Comparison of ENCODE assay signal across 8 cellular contexts in genomic region chrX:57909595-57910286, GRCh38. TPM values are rescaled to one million over a fixed set of nuclear protein-coding genes. Genes with fewer than 3 reads are reported as not detected.
A peak's percentile ranks its signal among the peaks of the same experiment; 100 is the strongest.
DNase-seq lines count a peak whose midpoint lies in the region; ATAC-seq and TF ChIP-seq lines count a peak whose summit lies in the region.
"Not testable (repeated sequence)": the region's sequence is repeated elsewhere in the genome, so short reads cannot be mapped to it uniquely, and the experiment has no call there.

No MANE protein-coding gene starts in this region.

- H3K36me3 Mint-ChIP-seq in CD4-positive, CD25-positive, alpha-beta regulatory T cell; activated CD4-positive, alpha-beta memory T cell treated with anti-CD3 and anti-CD28 coated beads, Interleukin-2, amount 10 ng/mL, durations not matched to agents 7 days and 5 days (ENCODE audit: low read depth): not testable (repeated sequence)

- H3K27ac Mint-ChIP-seq in CD4-positive, CD25-positive, alpha-beta regulatory T cell; activated CD4-positive, alpha-beta memory T cell treated with anti-CD3 and anti-CD28 coated beads, Interleukin-2, amount 10 ng/mL, durations not matched to agents 7 days and 5 days: not testable (repeated sequence)

- peaks cover 14 to 44% (median 20%) of the 10 kb centered on the region in 4 donors for H3K4me1 Mint-ChIP-seq in CD4-positive, CD25-positive, alpha-beta regulatory T cell
- peaks cover 40% of the 10 kb centered on the region for H3K4me1 Mint-ChIP-seq in activated CD4-positive, alpha-beta memory T cell treated with anti-CD3 and anti-CD28 coated beads, Interleukin-2, amount 10 ng/mL, durations not matched to agents 7 days and 5 days

- TF ChIP-seq POLR2A in spleen (IDR thresholded peaks at IDR 0.05): not testable (repeated sequence)

- H3K9me3 Mint-ChIP-seq in CD4-positive, CD25-positive, alpha-beta regulatory T cell; activated CD4-positive, alpha-beta memory T cell treated with anti-CD3 and anti-CD28 coated beads, Interleukin-2, amount 10 ng/mL, durations not matched to agents 7 days and 5 days: not testable (repeated sequence)

- intact Hi-C loops in colonic mucosa (cut with DNase I): not testable (repeated sequence)
- intact Hi-C loops in spleen (cut with DNase I; ENCODE audit: low total_unique reads): loop anchor here (10.0 kb wide), 1 partner anchor 795 kb away; no protein-coding TSS in a partner anchor

- not testable (repeated sequence) for H3K4me3 ChIP-seq in CD4-positive, CD25-positive, alpha-beta regulatory T cell (ENCODE audit: low read depth, low read length)
- H3K4me3 ChIP-seq in colonic mucosa: peak overlapping the region; percentile 39
- peak overlapping the region; percentile 48 for H3K4me3 ChIP-seq in kidney epithelial cell (ENCODE audit: low read depth, low read length)
- peak overlapping the region; percentile 20 to 67 (median 36) for H3K4me3 ChIP-seq in spleen

- peak; percentile 73 for ATAC-seq in CD4-positive, CD25-positive, alpha-beta regulatory T cell (ENCODE audit: low read depth in 2 of 2)
- peak; percentile 73 for ATAC-seq in GM19395 (IDR thresholded peaks at IDR 0.05; ENCODE audit: unreplicated experiment)
- ATAC-seq in HG02981 (IDR thresholded peaks at IDR 0.05; ENCODE audit: unreplicated experiment): peak; percentile 75

- H3K27ac ChIP-seq in CD4-positive, CD25-positive, alpha-beta regulatory T cell (ENCODE audit: insufficient read depth, low read length, poor library complexity, severe bottlenecking): peak overlapping the region; percentile 78
- H3K27ac ChIP-seq in colonic mucosa (peak overlapping the region; percentile 72), spleen (peak overlapping the region; percentile 84 to 92 (median 90))

- peaks cover 21% of the 10 kb centered on the region for H3K4me1 ChIP-seq in CD4-positive, CD25-positive, alpha-beta regulatory T cell (ENCODE audit: control insufficient read depth, insufficient read depth, low read length, poor library complexity, severe bottlenecking)
- not testable (repeated sequence) for H3K4me1 ChIP-seq in colonic mucosa
- peaks cover 6 to 48% (median 30%) of the 10 kb centered on the region in 6 donors for H3K4me1 ChIP-seq in spleen

- not testable (repeated sequence) for H3K36me3 ChIP-seq in CD4-positive, CD25-positive, alpha-beta regulatory T cell (ENCODE audit: control insufficient read depth, insufficient read depth, low read length); colonic mucosa; kidney epithelial cell (ENCODE audit: control insufficient read depth, insufficient read depth, low read length); spleen

- not testable (repeated sequence) for TF ChIP-seq CTCF in colonic mucosa (IDR thresholded peaks at IDR 0.05); kidney epithelial cell (IDR thresholded peaks at IDR 0.05; ENCODE audit: insufficient read depth, low read length, poor library complexity, severe bottlenecking); spleen (IDR thresholded peaks at IDR 0.05 in 8 of 11, conservative IDR thresholded peaks at IDR 0.05 in 3 of 11)

- H3K9ac ChIP-seq in colonic mucosa (ENCODE audit: low read depth in 2 of 2, low read length in 2 of 2): peak overlapping the region; percentile 12 to 40

- 4 to 43% (median 12%) methylated on average over 25 to 50 of the region's 72 CpGs; no CpG with 5 or more reads in 2 of the 5 donors for WGBS in spleen, 5 donors

- H3K4me3 Mint-ChIP-seq in CD4-positive, CD25-positive, alpha-beta regulatory T cell: peak overlapping the region in 2 of 4 donors; percentile 62 to 77
- H3K4me3 Mint-ChIP-seq in activated CD4-positive, alpha-beta memory T cell treated with anti-CD3 and anti-CD28 coated beads, Interleukin-2, amount 10 ng/mL, durations not matched to agents 7 days and 5 days: peak overlapping the region; percentile 58

- CTCF ChIA-PET in activated CD4-positive, alpha-beta memory T cell treated with anti-CD3 and anti-CD28 coated beads, Interleukin-2, amount 10 ng/mL, durations not matched to agents 7 days and 5 days (lab: Charles Lee): not testable (repeated sequence)

- peak; percentile 15 to 50 (median 32) for DNase-seq in CD4-positive, CD25-positive, alpha-beta regulatory T cell
- peak; percentile 42 for DNase-seq in NCI-H146 treated with DMSO at 0.1 percent for 48 hours (lab: John Stamatoyannopoulos, UW; ENCODE audit: unreplicated experiment)
- DNase-seq in activated CD4-positive, alpha-beta memory T cell treated with anti-CD3 and anti-CD28 coated beads, Interleukin-2, amount 10 ng/mL, durations not matched to agents 7 days and 5 days: peak; percentile 22
- peak; percentile 31 for DNase-seq in colonic mucosa
- not testable (repeated sequence) for DNase-seq in kidney epithelial cell (ENCODE audit: low read depth)
- DNase-seq in spleen: peak; percentile 84

- not testable (repeated sequence) for H3K9me3 ChIP-seq in CD4-positive, CD25-positive, alpha-beta regulatory T cell (ENCODE audit: control insufficient read depth in 2 of 2, low read length in 2 of 2); colonic mucosa; spleen

- POLR2A ChIA-PET in activated CD4-positive, alpha-beta memory T cell treated with anti-CD3 and anti-CD28 coated beads, Interleukin-2, amount 10 ng/mL, durations not matched to agents 7 days and 5 days (lab: Charles Lee): interaction anchor here (0.8 kb wide), 1 partner anchor 204 kb away, joined by 3 read pairs; no protein-coding TSS in a partner anchor

- not testable (repeated sequence) for H3K27me3 ChIP-seq in CD4-positive, CD25-positive, alpha-beta regulatory T cell (ENCODE audit: control insufficient read depth, insufficient read depth, low read length); colonic mucosa; kidney epithelial cell (ENCODE audit: control insufficient read depth, insufficient read depth, low read length); spleen (replicated peaks in 1 of 7)

- not testable (repeated sequence) for H3K27me3 Mint-ChIP-seq in CD4-positive, CD25-positive, alpha-beta regulatory T cell; activated CD4-positive, alpha-beta memory T cell treated with anti-CD3 and anti-CD28 coated beads, Interleukin-2, amount 10 ng/mL, durations not matched to agents 7 days and 5 days

RNA-seq across cellular contexts. Expression of gene ZXDA, which starts 0.5 kb away (rescaled TPM):
- 20.0 TPM for total RNA-seq in CD4-positive, CD25-positive, alpha-beta regulatory T cell
- 1 to 10 TPM; 2.5 to 4.1 (median 3.1) TPM for polyA plus RNA-seq in CD4-positive, CD25-positive, alpha-beta regulatory T cell
- total RNA-seq in activated CD4-positive, alpha-beta memory T cell treated with anti-CD3 and anti-CD28 coated beads, Interleukin-2, amount 10 ng/mL, durations not matched to agents 7 days and 5 days: 1 to 10 TPM; 3.8 to 4.2 TPM
- total RNA-seq in colonic mucosa (1 to 10 TPM; 2.4 to 3.8 TPM), kidney epithelial cell (4.7 and 6.5 TPM in 2 replicates), spleen (10 to 100 TPM in 3 of 7 donors, 1 to 10 TPM in 4; 6.0 to 13.0 (median 9.2) TPM)
- 1 to 10 TPM in 2 of 3 donors, under 1 TPM in 1; 0.76 to 1.7 (median 1.0) TPM for polyA plus RNA-seq in spleen
